17 cellular contexts compared by ENCODE assay signal in genomic region chr4:9493589-9493988, GRCh38. TPM values are rescaled to one million over a fixed set of nuclear protein-coding genes. Genes with fewer than 3 reads are reported as not detected.
A peak's percentile ranks its signal among the peaks of the same experiment; 100 is the strongest.
DNase-seq lines count a peak whose midpoint lies in the region; ATAC-seq and TF ChIP-seq lines count a peak whose summit lies in the region.
"Not testable (repeated sequence)": the region's sequence is repeated elsewhere in the genome, so short reads cannot be mapped to it uniquely, and the experiment has no call there.
"Had no signal": no experiment of that assay in that cellular context is flagged by ENCODE, and none has a peak within 500 bp of the region (broad histone marks: within the 10 kb centered on the region; RNA-seq: fewer than 3 reads in every experiment).

No MANE protein-coding gene starts in this region.

- not testable (repeated sequence) for H3K4me2 ChIP-seq in MM.1S (ENCODE audit: low read depth, low read length)

- not testable (repeated sequence) for H3K9me2 ChIP-seq in MM.1S (replicated peaks; ENCODE audit: insufficient read depth, low read length)

- not testable (repeated sequence) for H3K4me1 Mint-ChIP-seq in activated CD4-positive, alpha-beta T cell treated with anti-CD3 and anti-CD28 coated beads, Interleukin-2, amount 10 ng/mL, durations not matched to agents 24 days and 14 days; stimulated activated naive CD8-positive, alpha-beta T cell treated with anti-CD3 and anti-CD28 coated beads, Interleukin-15, amount 100 ng/mL, for 72 hours

- H3K4me1 ChIP-seq in MM.1S (ENCODE audit: low read length) = peaks cover 15% of the 10 kb centered on the region
- peaks cover 0 to 13% (median 8%) of the 10 kb centered on the region in 4 donors for H3K4me1 ChIP-seq in esophagus muscularis mucosa

- DNase-seq in MM.1S; stimulated activated naive CD8-positive, alpha-beta T cell treated with anti-CD3 and anti-CD28 coated beads, Interleukin-15, amount 100 ng/mL, for 72 hours: not testable (repeated sequence)
- peak; percentile 53 for DNase-seq in activated CD4-positive, alpha-beta T cell treated with anti-CD3 and anti-CD28 coated beads, Interleukin-2, amount 10 ng/mL, durations not matched to agents 24 days and 14 days
- DNase-seq in coronary artery (ENCODE audit: low spot score) (peak; percentile 41), esophagus muscularis mucosa (ENCODE audit: extremely low spot score) (peak; percentile 14), medulla oblongata (ENCODE audit: extremely low spot score) (peak; percentile 0)

- not testable (repeated sequence) for H3K36me3 Mint-ChIP-seq in activated CD4-positive, alpha-beta T cell treated with anti-CD3 and anti-CD28 coated beads, Interleukin-2, amount 10 ng/mL, durations not matched to agents 24 days and 14 days (ENCODE audit: low read depth)

- intact Hi-C loops in activated CD4-positive, alpha-beta T cell treated with anti-CD3 and anti-CD28 coated beads, Interleukin-2, amount 10 ng/mL, durations not matched to agents 24 days and 14 days (cut with micrococcal nuclease); esophagus muscularis mucosa (cut with DNase I): not testable (repeated sequence)

- H3K4me3 ChIP-seq in MM.1S (ENCODE audit: low read length); coronary artery; esophagus muscularis mucosa: not testable (repeated sequence)

- peaks cover 14% of the 10 kb centered on the region for H3F3A ChIP-seq in MM.1S (ENCODE audit: insufficient read depth, low read length)

- not testable (repeated sequence) for H3K9me3 Mint-ChIP-seq in activated CD4-positive, alpha-beta T cell treated with anti-CD3 and anti-CD28 coated beads, Interleukin-2, amount 10 ng/mL, durations not matched to agents 24 days and 14 days; stimulated activated naive CD8-positive, alpha-beta T cell treated with anti-CD3 and anti-CD28 coated beads, Interleukin-15, amount 100 ng/mL, for 72 hours

- not testable (repeated sequence) for H3K36me3 ChIP-seq in MM.1S (replicated peaks; ENCODE audit: insufficient read depth, low read length); esophagus muscularis mucosa

- H3K27me3 Mint-ChIP-seq in activated CD4-positive, alpha-beta T cell treated with anti-CD3 and anti-CD28 coated beads, Interleukin-2, amount 10 ng/mL, durations not matched to agents 24 days and 14 days = not testable (repeated sequence)
- H3K27me3 Mint-ChIP-seq in stimulated activated naive CD8-positive, alpha-beta T cell treated with anti-CD3 and anti-CD28 coated beads, Interleukin-15, amount 100 ng/mL, for 72 hours = peaks cover 37% of the 10 kb centered on the region

- not testable (repeated sequence) for H3K27me3 ChIP-seq in MM.1S (replicated peaks; ENCODE audit: insufficient read depth, low read length)
- peaks cover 0 to 45% (median 9%) of the 10 kb centered on the region in 4 donors for H3K27me3 ChIP-seq in esophagus muscularis mucosa

- TF ChIP-seq POLR2A in esophagus muscularis mucosa (IDR thresholded peaks at IDR 0.05; ENCODE audit: low read depth) = not testable (repeated sequence)

- peak overlapping the region; percentile 91; the same call in 1 of the 2 replicates for H3K27ac ChIP-seq in MM.1S (ENCODE audit: low read length)
- not testable (repeated sequence) for H3K27ac ChIP-seq in coronary artery; esophagus muscularis mucosa (replicated peaks in 1 of 4)

- not testable (repeated sequence) for H3K9me3 ChIP-seq in MM.1S (replicated peaks; ENCODE audit: insufficient read depth, low read length); esophagus muscularis mucosa

- H4K20me1 ChIP-seq in MM.1S (ENCODE audit: insufficient read depth, low read length) = not testable (repeated sequence)

- not testable (repeated sequence) for H2AFZ ChIP-seq in MM.1S (ENCODE audit: low read length)

- H3K9ac ChIP-seq in MM.1S (ENCODE audit: low read length) = not testable (repeated sequence)

- peaks cover 25% of the 10 kb centered on the region for H3K79me2 ChIP-seq in MM.1S (ENCODE audit: low read length)

- H3K27ac Mint-ChIP-seq in activated CD4-positive, alpha-beta T cell treated with anti-CD3 and anti-CD28 coated beads, Interleukin-2, amount 10 ng/mL, durations not matched to agents 24 days and 14 days; stimulated activated naive CD8-positive, alpha-beta T cell treated with anti-CD3 and anti-CD28 coated beads, Interleukin-15, amount 100 ng/mL, for 72 hours: not testable (repeated sequence)

- not testable (repeated sequence) for H3K4me3 Mint-ChIP-seq in activated CD4-positive, alpha-beta T cell treated with anti-CD3 and anti-CD28 coated beads, Interleukin-2, amount 10 ng/mL, durations not matched to agents 24 days and 14 days; stimulated activated naive CD8-positive, alpha-beta T cell treated with anti-CD3 and anti-CD28 coated beads, Interleukin-15, amount 100 ng/mL, for 72 hours

- WGBS in esophagus muscularis mucosa = 81% methylated on average over 12 of the region's 19 CpGs

- TF ChIP-seq CTCF in MM.1S (IDR thresholded peaks at IDR 0.05; ENCODE audit: low read length); coronary artery (IDR thresholded peaks at IDR 0.05); esophagus muscularis mucosa (IDR thresholded peaks at IDR 0.05): not testable (repeated sequence)

- TF ChIP-seq EP300 in esophagus muscularis mucosa (IDR thresholded peaks at IDR 0.05) = not testable (repeated sequence)

- peak; percentile 7 for ATAC-seq in stimulated activated naive CD8-positive, alpha-beta T cell treated with anti-CD3 and anti-CD28 coated beads, Interleukin-15, amount 100 ng/mL, for 72 hours

RNA-seq across cellular contexts. Expression of gene DEFB131A, which starts 49.4 kb away (rescaled TPM):
- not detected in 2 replicates for total RNA-seq in activated CD4-positive, alpha-beta T cell treated with anti-CD3 and anti-CD28 coated beads, Interleukin-2, amount 10 ng/mL, durations not matched to agents 24 days and 14 days
- not detected for total RNA-seq in esophagus muscularis mucosa
- total RNA-seq: A172; A673; B cell; Caco-2; Calu3; CD4-positive, alpha-beta memory T cell; CD4-positive, alpha-beta T cell; CD4-positive, CD25-positive, alpha-beta regulatory T cell; CD8-positive, alpha-beta memory T cell; CD8-positive, alpha-beta T cell; Daoy had no signal
